ENCODE assay signal across 27 cellular contexts in genomic region chr22:39705386-39705785, GRCh38.
"Had no signal": no experiment of that assay in that cellular context is flagged by ENCODE, and none has a peak within 500 bp of the region (broad histone marks: within the 10 kb centered on the region; RNA-seq: fewer than 3 reads in every experiment).

No MANE protein-coding gene starts in this region.

- DNase-seq: naive thymus-derived CD4-positive, alpha-beta T cell; natural killer cell; occipital lobe; ovary; psoas muscle; right lobe of liver; sigmoid colon; small intestine; stimulated activated CD4-positive, alpha-beta T cell treated with anti-CD3 and anti-CD28 coated beads, Interleukin-15, amount 100 ng/mL, for 24 hours; stimulated activated CD4-positive, alpha-beta T cell treated with anti-CD3 and anti-CD28 coated beads, Interleukin-2, amount 100 ng/mL, for 24 hours; stimulated activated CD4-positive, alpha-beta T cell treated with anti-CD3 and anti-CD28 coated beads, Interleukin-2, amount 100 ng/mL, for 48 hours; stimulated activated CD4-positive, alpha-beta T cell treated with anti-CD3 and anti-CD28 coated beads, Interleukin-4, amount 100 ng/mL, for 24 hours; stimulated activated naive CD4-positive, alpha-beta T cell; stimulated activated naive CD8-positive, alpha-beta T cell treated with anti-CD3 and anti-CD28 coated beads, Interleukin-15, amount 100 ng/mL, for 72 hours; stimulated activated naive CD8-positive, alpha-beta T cell treated with anti-CD3 and anti-CD28 coated beads, Interleukin-15, Interleukin-2, amounts not matched to agents 100 U/mL and 50 U/mL, for 24 hours; substantia nigra; testis; tibial artery; transverse colon; upper lobe of right lung; uterus had no signal

- H3K9ac ChIP-seq: parathyroid adenoma had no signal

- H3K79me2 ChIP-seq: parathyroid adenoma had no signal

- H3K36me3 ChIP-seq: ovary, right lobe of liver, sigmoid colon, suprapubic skin, tibial artery, transverse colon, upper lobe of right lung, uterus had no signal

- H3K9me3 ChIP-seq: ovary, psoas muscle, right lobe of liver, sigmoid colon, suprapubic skin, testis, tibial artery, transverse colon, upper lobe of right lung, uterus had no signal

- H3K36me3 Mint-ChIP-seq: naive thymus-derived CD4-positive, alpha-beta T cell; natural killer cell; stimulated activated memory B cell treated with anti-CD40 and anti-IgM and Interleukin-4, amounts not matched to agents 10 μg/mL and 1 μg/mL and 100 μg/mL, for 72 hours; type B pancreatic cell had no signal

- H3K4me1 ChIP-seq: parathyroid adenoma, right lobe of liver, sigmoid colon, tibial artery, upper lobe of right lung, uterus had no signal

- H3K27me3 ChIP-seq: ovary, right lobe of liver, testis, uterus had no signal

- H3K27ac ChIP-seq: ovary, parathyroid adenoma, psoas muscle, right lobe of liver, sigmoid colon, suprapubic skin, testis, tibial artery, transverse colon, upper lobe of right lung, uterus had no signal

- ATAC-seq: naive thymus-derived CD4-positive, alpha-beta T cell; natural killer cell; right lobe of liver; stimulated activated memory B cell treated with anti-CD40 and anti-IgM and Interleukin-4, amounts not matched to agents 10 μg/mL and 1 μg/mL and 100 μg/mL, for 72 hours; stimulated activated naive CD8-positive, alpha-beta T cell treated with anti-CD3 and anti-CD28 coated beads, Interleukin-15, amount 100 ng/mL, for 72 hours; stimulated activated naive CD8-positive, alpha-beta T cell treated with anti-CD3 and anti-CD28 coated beads, Interleukin-15, Interleukin-2, amounts not matched to agents 100 U/mL and 50 U/mL, for 24 hours; upper lobe of right lung had no signal

- H2AFZ ChIP-seq: parathyroid adenoma had no signal

- H3K9me3 Mint-ChIP-seq: naive thymus-derived CD4-positive, alpha-beta T cell; natural killer cell; nephron; stimulated activated memory B cell treated with anti-CD40 and anti-IgM and Interleukin-4, amounts not matched to agents 10 μg/mL and 1 μg/mL and 100 μg/mL, for 72 hours; stimulated activated naive CD8-positive, alpha-beta T cell treated with anti-CD3 and anti-CD28 coated beads, Interleukin-15, amount 100 ng/mL, for 72 hours; type B pancreatic cell had no signal

- H3K27ac Mint-ChIP-seq: naive thymus-derived CD4-positive, alpha-beta T cell; natural killer cell; progenitor cell of endocrine pancreas; stimulated activated memory B cell treated with anti-CD40 and anti-IgM and Interleukin-4, amounts not matched to agents 10 μg/mL and 1 μg/mL and 100 μg/mL, for 72 hours; type B pancreatic cell had no signal

- H3K4me3 ChIP-seq: ovary, psoas muscle, right lobe of liver, sigmoid colon, suprapubic skin, testis, tibial artery, transverse colon, upper lobe of right lung, uterus had no signal

- H3K4me3 Mint-ChIP-seq: naive thymus-derived CD4-positive, alpha-beta T cell; natural killer cell; nephron; stimulated activated memory B cell treated with anti-CD40 and anti-IgM and Interleukin-4, amounts not matched to agents 10 μg/mL and 1 μg/mL and 100 μg/mL, for 72 hours; stimulated activated naive CD8-positive, alpha-beta T cell treated with anti-CD3 and anti-CD28 coated beads, Interleukin-15, amount 100 ng/mL, for 72 hours; type B pancreatic cell had no signal

- H3K4me1 Mint-ChIP-seq: natural killer cell; stimulated activated memory B cell treated with anti-CD40 and anti-IgM and Interleukin-4, amounts not matched to agents 10 μg/mL and 1 μg/mL and 100 μg/mL, for 72 hours; stimulated activated naive CD8-positive, alpha-beta T cell treated with anti-CD3 and anti-CD28 coated beads, Interleukin-15, amount 100 ng/mL, for 72 hours had no signal
